ENCODE assay signal across 8 cellular contexts in the genomic region with DNA sequence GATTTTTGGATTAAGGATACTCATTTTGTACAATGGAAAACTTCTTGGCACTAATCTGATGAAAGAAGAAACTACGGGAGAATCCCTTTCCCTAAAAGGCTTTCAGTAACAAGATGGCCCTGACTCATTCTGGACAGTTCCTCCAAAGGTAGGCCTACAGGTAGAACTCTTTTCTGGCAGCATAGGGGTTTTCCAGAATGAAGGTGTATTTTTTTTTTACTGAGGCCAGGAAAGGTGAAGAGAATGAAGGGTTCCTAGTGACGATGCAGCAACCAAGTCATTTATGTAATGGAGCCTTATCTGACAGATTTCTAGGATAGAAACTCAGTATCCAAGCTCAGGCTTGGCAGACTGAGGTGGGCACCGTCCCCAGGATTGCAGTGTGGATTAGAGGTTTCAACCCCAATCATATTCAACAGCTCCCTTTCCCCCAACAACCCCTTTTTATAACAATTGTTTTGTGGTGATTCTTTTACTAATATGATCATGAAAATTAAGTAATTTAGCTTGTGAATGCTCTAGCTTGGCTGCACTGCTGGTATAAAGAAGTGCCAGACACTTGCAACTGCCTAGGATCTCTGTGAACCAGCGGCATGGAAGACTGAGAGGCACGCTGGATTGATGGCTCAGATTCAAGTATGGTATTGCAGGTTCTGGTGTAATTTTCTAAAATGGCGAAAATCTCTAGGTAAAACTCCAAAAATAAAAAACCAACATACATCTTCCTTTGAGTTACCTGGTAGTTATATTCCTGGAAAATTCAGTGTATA. TPM values are rescaled to one million over a fixed set of nuclear protein-coding genes. Genes with fewer than 3 reads are reported as not detected.
DNase-seq lines count a peak whose midpoint lies in the region; ATAC-seq, FAIRE-seq and TF ChIP-seq lines count a peak whose summit lies in the region.

No MANE protein-coding gene starts in this region.

- H3K9me3 ChIP-seq in keratinocyte (ENCODE audit: control insufficient read depth, low read depth, low read length) (no peaks in the 10 kb centered on the region), subcutaneous abdominal adipose tissue (ENCODE audit: control insufficient read depth in 5 of 5, low read length in 5 of 5) (no peaks in the 10 kb centered on the region)

- no peaks in the 10 kb centered on the region for H3K36me3 ChIP-seq in keratinocyte (ENCODE audit: control insufficient read depth in 2 of 2, extremely low read depth in 1 of 2, insufficient read depth in 2 of 2, low read length in 2 of 2)
- peaks cover 6 to 9% (median 8%) of the 10 kb centered on the region in 5 donors for H3K36me3 ChIP-seq in subcutaneous abdominal adipose tissue (ENCODE audit: control insufficient read depth in 5 of 5, insufficient read depth in 5 of 5, low read length in 5 of 5)

- DNase-seq in SHP77 (lab: John Stamatoyannopoulos, UW) (peak; percentile 10 to 11), SHP77 treated with DMSO at 0.1 percent for 48 hours (lab: John Stamatoyannopoulos, UW) (no peak), keratinocyte (ENCODE audit: low read depth, low spot score) (no peak), D341Med (ENCODE audit: low spot score) (no peak)
- DNase-seq in activated T-cell treated with anti-CD3 and anti-CD28 coated beads, Interleukin-2, amount 50 U/mL, for 72 hours: peak in 1 of 2 donors; percentile 33

- H3K4me3 Mint-ChIP-seq in activated T-cell treated with anti-CD3 and anti-CD28 coated beads, Interleukin-2, amount 50 U/mL, for 72 hours: peak overlapping the region; percentile 99 to 100

- peaks cover 40% of the 10 kb centered on the region for H3K4me1 ChIP-seq in keratinocyte (ENCODE audit: control insufficient read depth, extremely low read depth, insufficient read depth, low read length)
- peaks cover 16 to 57% (median 35%) of the 10 kb centered on the region in 5 donors for H3K4me1 ChIP-seq in subcutaneous abdominal adipose tissue (ENCODE audit: control insufficient read depth in 5 of 5, insufficient read depth in 5 of 5, low read length in 5 of 5)

- dilution Hi-C loops in keratinocyte (cut with MboI; ENCODE audit: extremely low pct_ligation_motif_present, low sequenced_read_pairs): no loop called here

- H4K20me1 ChIP-seq in keratinocyte (ENCODE audit: control insufficient read depth, extremely low read depth, insufficient read depth, low read length): no peaks in the 10 kb centered on the region

- peak in 1 of 2 donors; percentile 1 for ATAC-seq in activated T-cell treated with anti-CD3 and anti-CD28 coated beads, Interleukin-2, amount 50 U/mL, for 72 hours (replicated peaks in 1 of 2)
- ATAC-seq in HG03159 (IDR thresholded peaks at IDR 0.05; ENCODE audit: unreplicated experiment) (no peak), GM21723 (IDR thresholded peaks at IDR 0.05; ENCODE audit: unreplicated experiment) (no peak)

- peaks cover 72% of the 10 kb centered on the region for H3K4me1 Mint-ChIP-seq in activated T-cell treated with anti-CD3 and anti-CD28 coated beads, Interleukin-2, amount 50 U/mL, for 72 hours (ENCODE audit: low read depth)

- H2AFZ ChIP-seq in keratinocyte (ENCODE audit: control insufficient read depth, low read length): peak overlapping the region; percentile 1

- TF ChIP-seq CTCF in keratinocyte (optimal IDR thresholded peaks at IDR 0.05 in 1 of 3, IDR thresholded peaks at IDR 0.05 in 1 of 3, conservative IDR thresholded peaks at IDR 0.05 in 1 of 3; ENCODE audit: extremely low read depth in 1 of 3, insufficient read depth in 2 of 3, low read length in 3 of 3): no peak

- peaks cover 15 to 23% of the 10 kb centered on the region in 2 donors for H3K36me3 Mint-ChIP-seq in activated T-cell treated with anti-CD3 and anti-CD28 coated beads, Interleukin-2, amount 50 U/mL, for 72 hours (ENCODE audit: insufficient read depth in 2 of 2)

- H3K79me2 ChIP-seq in keratinocyte (ENCODE audit: control insufficient read depth, insufficient read depth, low read length): peaks cover 2% of the 10 kb centered on the region

- FAIRE-seq in keratinocyte (lab: Jason Lieb, UNC): no peak

- H3K9ac ChIP-seq in keratinocyte (ENCODE audit: control insufficient read depth, extremely low read depth, insufficient read depth, low read length) (peak overlapping the region; percentile 90), subcutaneous abdominal adipose tissue (ENCODE audit: low read length in 5 of 5) (peak overlapping the region in 2 of 5 donors; percentile 64 to 70)

- no peaks in the 10 kb centered on the region for H3K27me3 Mint-ChIP-seq in activated T-cell treated with anti-CD3 and anti-CD28 coated beads, Interleukin-2, amount 50 U/mL, for 72 hours (ENCODE audit: low read depth)

- H3K9me3 Mint-ChIP-seq in activated T-cell treated with anti-CD3 and anti-CD28 coated beads, Interleukin-2, amount 50 U/mL, for 72 hours: no peaks in the 10 kb centered on the region

- H3K27ac ChIP-seq in keratinocyte (ENCODE audit: control insufficient read depth, insufficient read depth, low read length) (peak overlapping the region; percentile 97), subcutaneous abdominal adipose tissue (ENCODE audit: low read depth, low read length) (peak overlapping the region; percentile 99)

- H3K4me2 ChIP-seq in keratinocyte (ENCODE audit: control insufficient read depth, extremely low read depth, insufficient read depth, low read depth, low read length): peak overlapping the region; percentile 93

- no peaks in the 10 kb centered on the region for H3K27me3 ChIP-seq in keratinocyte (ENCODE audit: control insufficient read depth, extremely low read depth, insufficient read depth, low read length)
- H3K27me3 ChIP-seq in subcutaneous abdominal adipose tissue (ENCODE audit: control insufficient read depth in 5 of 5, insufficient read depth in 4 of 5, low read length in 5 of 5): no peaks in the 10 kb centered on the region

- H3K27ac Mint-ChIP-seq in activated T-cell treated with anti-CD3 and anti-CD28 coated beads, Interleukin-2, amount 50 U/mL, for 72 hours: peak overlapping the region; percentile 100

- no peaks in the 10 kb centered on the region for H3K9me1 ChIP-seq in keratinocyte (ENCODE audit: control insufficient read depth, extremely low read depth, insufficient read depth, low read length)

- H3K4me3 ChIP-seq in keratinocyte (ENCODE audit: control insufficient read depth in 2 of 3, extremely low read depth in 1 of 3, insufficient read depth in 2 of 3, low read depth in 1 of 3, low read length in 3 of 3) (no peak overlapping the region), subcutaneous abdominal adipose tissue (ENCODE audit: low read depth in 1 of 5, low read length in 5 of 5) (peak overlapping the region in 3 of 5 donors; percentile 6 to 98 (median 88))

RNA-seq across cellular contexts. Expression of a gene that starts 8.7 kb away (rescaled TPM):
- total RNA-seq in activated T-cell treated with anti-CD3 and anti-CD28 coated beads, Interleukin-2, amount 50 U/mL, for 72 hours: 10 to 100 TPM; 86.1 to 92.9 TPM
- polyA plus RNA-seq in keratinocyte: 6.2 to 11.0 TPM (median 9.3 TPM) in 3 replicates
- polyA plus RNA-seq in keratinocyte (2011; ENCODE audit: low read depth): 18.0 TPM
- polyA plus RNA-seq in keratinocyte (2011; cell fraction: cytosol; rRNA removed): 6.0 and 9.9 TPM in 2 replicates
- 3.8 and 4.4 TPM in 2 replicates for polyA plus RNA-seq in keratinocyte (2011; cell fraction: nucleus; rRNA removed)
- polyA plus RNA-seq in keratinocyte (2012; ENCODE audit: low replicate concordance): 5.5 and 6.3 TPM in 2 replicates
- 3.2 to 7.2 TPM (median 5.5 TPM) in 3 replicates for polyA minus RNA-seq in keratinocyte
- polyA minus RNA-seq in keratinocyte (2011; cell fraction: cytosol; rRNA and poly(A)+ RNA removed): 3.3 TPM
- polyA minus RNA-seq in keratinocyte (2011; cell fraction: nucleus; rRNA and poly(A)+ RNA removed): 1.6 and 4.9 TPM in 2 replicates

RNA-seq across cellular contexts. Expression of a gene that starts 16.3 kb away (rescaled TPM):
- 1,000 to 10,000 TPM; 5,611 to 6,275 TPM for total RNA-seq in activated T-cell treated with anti-CD3 and anti-CD28 coated beads, Interleukin-2, amount 50 U/mL, for 72 hours
- polyA plus RNA-seq in keratinocyte: 2,930 to 4,328 TPM (median 3,098 TPM) in 3 replicates
- polyA plus RNA-seq in keratinocyte (2011; ENCODE audit: low read depth): 444 TPM
- polyA plus RNA-seq in keratinocyte (2011; cell fraction: cytosol; rRNA removed): 2,818 and 4,243 TPM in 2 replicates
- polyA plus RNA-seq in keratinocyte (2011; cell fraction: nucleus; rRNA removed): 4,543 and 5,641 TPM in 2 replicates
- polyA plus RNA-seq in keratinocyte (2012; ENCODE audit: low replicate concordance): 1,371 and 1,431 TPM in 2 replicates
- polyA minus RNA-seq in keratinocyte: 171 to 639 TPM (median 616 TPM) in 3 replicates
- 661 TPM for polyA minus RNA-seq in keratinocyte (2011; cell fraction: cytosol; rRNA and poly(A)+ RNA removed)
- polyA minus RNA-seq in keratinocyte (2011; cell fraction: nucleus; rRNA and poly(A)+ RNA removed): 364 and 767 TPM in 2 replicates

RNA-seq across cellular contexts. Expression of a gene that starts 16.5 kb away (rescaled TPM):
- 10 to 100 TPM; 50.8 to 52.9 TPM for total RNA-seq in activated T-cell treated with anti-CD3 and anti-CD28 coated beads, Interleukin-2, amount 50 U/mL, for 72 hours
- 0.15 to 1.0 TPM (median 0.46 TPM) in 3 replicates for polyA plus RNA-seq in keratinocyte
- polyA plus RNA-seq in keratinocyte (2011; ENCODE audit: low read depth): 0.17 TPM
- 0.19 and 0.21 TPM in 2 replicates for polyA plus RNA-seq in keratinocyte (2011; cell fraction: cytosol; rRNA removed)
- 2.8 and 3.6 TPM in 2 replicates for polyA plus RNA-seq in keratinocyte (2011; cell fraction: nucleus; rRNA removed)
- 0.07 and 0.38 TPM in 2 replicates for polyA plus RNA-seq in keratinocyte (2012; ENCODE audit: low replicate concordance)
- 0.26 to 0.54 TPM in 2 of 3 replicates, not detected in the other for polyA minus RNA-seq in keratinocyte
- not detected for polyA minus RNA-seq in keratinocyte (2011; cell fraction: cytosol; rRNA and poly(A)+ RNA removed)
- polyA minus RNA-seq in keratinocyte (2011; cell fraction: nucleus; rRNA and poly(A)+ RNA removed): 0.74 and 1.1 TPM in 2 replicates

Comparison
In these comparisons a context has a peak if more than half of its experiments do, and no peak if none do; other contexts are left out.
1. DNase-seq: peak in SHP77 (2 of 2); none in SHP77 treated with DMSO at 0.1 percent for 48 hours (single experiment), keratinocyte (single experiment) and D341Med (single experiment).
2. H3K4me3 ChIP-seq: peak in subcutaneous abdominal adipose tissue (3 of 5); none in keratinocyte (0 of 3).